ENCODE assay signal across 8 cellular contexts in the genomic region with DNA sequence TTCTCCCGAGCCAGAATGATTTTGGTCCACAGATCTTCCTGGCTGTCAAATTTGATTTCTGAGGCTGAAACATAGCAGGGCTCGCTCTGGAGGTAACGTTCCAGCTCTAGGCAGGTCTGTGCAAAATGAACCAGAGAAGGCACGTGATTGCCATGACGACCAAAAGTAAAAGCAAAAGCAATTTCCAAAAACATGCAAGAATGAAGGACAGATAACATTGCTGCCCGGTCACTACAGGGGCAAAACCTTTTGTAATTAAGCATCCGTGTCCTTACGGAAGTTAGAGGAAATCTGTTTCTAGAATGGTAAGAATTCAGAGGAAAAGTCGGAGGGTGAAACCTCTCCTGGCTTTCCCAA. TPM values are rescaled to one million over a fixed set of nuclear protein-coding genes. Genes with fewer than 3 reads are reported as not detected.
DNase-seq lines count a peak whose midpoint lies in the region; ATAC-seq, FAIRE-seq and TF ChIP-seq lines count a peak whose summit lies in the region.

No MANE protein-coding gene starts in this region.

- WGBS in adrenal gland, 4 donors = 36 to 53% (median 47%) methylated on average over 9 of the region's 9 CpGs
- WGBS in HepG2 (ENCODE audit: low lambda C conversion rate) = 55% methylated on average over 8 of the region's 9 CpGs

- peaks cover 23 to 67% of the 10 kb centered on the region in 2 donors for H3K4me1 ChIP-seq in adrenal gland (replicated peaks in 1 of 2)
- peaks cover 62% of the 10 kb centered on the region for H3K4me1 ChIP-seq in HepG2 (ENCODE audit: insufficient read depth, low read length)
- peaks cover 0 to 47% (median 34%) of the 10 kb centered on the region in 4 donors for H3K4me1 ChIP-seq in tibial artery

- no peak for ATAC-seq in HepG2
- no peak for ATAC-seq in GM21786 (IDR thresholded peaks at IDR 0.05; ENCODE audit: unreplicated experiment)
- ATAC-seq in HG03139 (IDR thresholded peaks at IDR 0.05; ENCODE audit: unreplicated experiment) = no peak

- intact Hi-C loops in adrenal gland (cut with DNase I) (loop anchor here in 1 of 2 donors (10.0 kb wide), 1 partner anchor 93 kb away; no protein-coding TSS in a partner anchor), HepG2 (cut with micrococcal nuclease; ENCODE audit: unreplicated experiment) (loop anchor here (5.0 kb wide), 1 partner anchor 875 kb away; no protein-coding TSS in a partner anchor), tibial artery (cut with DNase I; ENCODE audit: low total_unique reads) (loop anchor here (5.0 to 10.0 kb wide), 7 partner anchors 275 to 983 kb away; no protein-coding TSS in a partner anchor)

- H3K9me3 ChIP-seq in adrenal gland (replicated peaks in 1 of 3) = no peaks in the 10 kb centered on the region
- no peaks in the 10 kb centered on the region for H3K9me3 ChIP-seq in HepG2 (ENCODE audit: low read length)
- no peaks in the 10 kb centered on the region for H3K9me3 ChIP-seq in tibial artery

- no TSS peak for BruUV-seq in HepG2 (replicated peaks; lab: Mats Ljungman, UMichigan)

- H4K20me1 ChIP-seq in HepG2 (ENCODE audit: insufficient read depth, low read length) = peaks cover 64% of the 10 kb centered on the region

- no peak for TF ChIP-seq CTCF in adrenal gland (IDR thresholded peaks at IDR 0.05)
- TF ChIP-seq CTCF in HepG2 (CRISPR knock-in tag; IDR thresholded peaks at IDR 0.05) = no peak
- TF ChIP-seq CTCF in tibial artery (IDR thresholded peaks at IDR 0.05) = no peak

- H3K9ac ChIP-seq in HepG2 (ENCODE audit: insufficient read depth, low read depth, low read length) = peak overlapping the region; percentile 99

- TF ChIP-seq POLR2A in adrenal gland (IDR thresholded peaks at IDR 0.05) (no peak), HepG2 (IDR thresholded peaks at IDR 0.05; ENCODE audit: insufficient read depth in 1 of 2, low read depth in 2 of 2, low read length in 2 of 2) (peak in 1 of 2 experiments; percentile 31; a peak in 1 of 4 replicates)

- no peaks in the 10 kb centered on the region for H3K27me3 ChIP-seq in adrenal gland
- no peaks in the 10 kb centered on the region; a peak in 1 of 5 replicates for H3K27me3 ChIP-seq in HepG2 (ENCODE audit: control insufficient read depth in 1 of 2, insufficient read depth in 2 of 2, low read length in 2 of 2)
- no peaks in the 10 kb centered on the region for H3K27me3 ChIP-seq in tibial artery

- POLR2A ChIA-PET in HepG2 (lab: Yijun Ruan, JAX) = interaction anchor here (1.6 to 5.5 kb wide), 5 partner anchors 17 to 106 kb away, joined by 7 to 129 read pairs (median 51); no protein-coding TSS in a partner anchor

- H2AFZ ChIP-seq in HepG2 (ENCODE audit: low read length) = no peak overlapping the region

- peak overlapping the region; percentile 80 for H3K4me2 ChIP-seq in HepG2 (ENCODE audit: low read depth, low read length)

- H3K27ac ChIP-seq in adrenal gland (peak overlapping the region; percentile 89 to 100 (median 100)), HepG2 (ENCODE audit: extremely low read length, insufficient read depth, low read length) (peak overlapping the region; percentile 99), tibial artery (peak overlapping the region; percentile 100)

- peak overlapping the region in 3 of 4 donors; percentile 29 to 78 (median 63) for H3K4me3 ChIP-seq in adrenal gland
- H3K4me3 ChIP-seq in HepG2 (replicated peaks in 1 of 3; ENCODE audit: insufficient read depth in 1 of 3, low read depth in 2 of 3, low read length in 3 of 3) = peak overlapping the region; percentile 81 to 98 (median 96)
- H3K4me3 ChIP-seq in tibial artery = peak overlapping the region; percentile 99

- TF ChIP-seq RAD21 in HepG2 (CRISPR knock-in tag; IDR thresholded peaks at IDR 0.05) = no peak

- H3K79me2 ChIP-seq in HepG2 (ENCODE audit: insufficient read depth, low read length) = peaks cover 65% of the 10 kb centered on the region

- no peak for FAIRE-seq in HepG2 (lab: Jason Lieb, UNC)

- CTCF ChIA-PET in HepG2 (lab: Yijun Ruan, JAX; ENCODE audit: low intra/inter-chr PET ratio, low total read pairs) = no interaction called here

- in situ Hi-C loops in HepG2 (cut with HindIII; ENCODE audit: extremely low pct_ligation_motif_present, low pct_unique_long_range_greater_than_20kb) = loop anchor here (5.0 kb wide), 1 partner anchor 105 kb away; no protein-coding TSS in a partner anchor

- TF ChIP-seq EP300 in HepG2 (IDR thresholded peaks at IDR 0.05; ENCODE audit: low read depth in 2 of 2, low read length in 2 of 2) = no peak
- TF ChIP-seq EP300 in HepG2 (CRISPR knock-in tag; IDR thresholded peaks at IDR 0.05; ENCODE audit: borderline replicate concordance) = no peak

- DNase-seq in activated naive CD4-positive, alpha-beta T cell treated with Interleukin-2 at 50 U/mL for 16 hours = peak; percentile 52
- no peak for DNase-seq in activated naive CD4-positive, alpha-beta T cell (lab: John Stamatoyannopoulos, UW)
- DNase-seq in adrenal gland (peak in 2 of 7 donors; percentile 19 to 65), HepG2 (ENCODE audit: low spot score) (no peak), tibial artery (no peak), OCI-M1 (lab: John Stamatoyannopoulos, UW) (no peak)

- H3K36me3 ChIP-seq in adrenal gland (replicated peaks in 1 of 2) (peaks cover 0 to 50% of the 10 kb centered on the region in 2 donors), HepG2 (replicated peaks in 1 of 2; ENCODE audit: control insufficient read depth in 1 of 2, insufficient read depth in 2 of 2, low read length in 2 of 2) (peaks cover 25 to 54% of the 10 kb centered on the region in 2 experiments), tibial artery (peaks cover 47 to 48% (median 47%) of the 10 kb centered on the region in 3 donors)

TF ChIP-seq in HepG2, 621 proteins besides CTCF, POLR2A, EP300 and RAD21 (continues in another document):
- TF ChIP-seq YY1 (IDR thresholded peaks at IDR 0.05; ENCODE audit: insufficient read depth, insufficient replicate concordance, low read depth, low read length) (no peak), HNRNPK (IDR thresholded peaks at IDR 0.05; ENCODE audit: low read depth, low read length, poor library complexity, severe bottlenecking) (no peak), ZNF274 (CRISPR knock-in tag; IDR thresholded peaks at IDR 0.05) (no peak), RFX1 (IDR thresholded peaks at IDR 0.05) (peak; percentile 25; the same call in 1 of the 2 replicates), MBNL3 (CRISPR knock-in tag; conservative IDR thresholded peaks at IDR 0.05) (no peak), ASH2L (IDR thresholded peaks at IDR 0.05; ENCODE audit: insufficient read length, low read depth, low read length) (peak; percentile 10), BHLHE40 (IDR thresholded peaks at IDR 0.05; ENCODE audit: low read length) (0 out of 2 replicates have a peak, but pooled peaks have one; percentile 31), MIER3 (CRISPR knock-in tag; IDR thresholded peaks at IDR 0.05; ENCODE audit: borderline replicate concordance) (no peak), ZNF24 (IDR thresholded peaks at IDR 0.05) (no peak)
- TF ChIP-seq, protein P1, sequence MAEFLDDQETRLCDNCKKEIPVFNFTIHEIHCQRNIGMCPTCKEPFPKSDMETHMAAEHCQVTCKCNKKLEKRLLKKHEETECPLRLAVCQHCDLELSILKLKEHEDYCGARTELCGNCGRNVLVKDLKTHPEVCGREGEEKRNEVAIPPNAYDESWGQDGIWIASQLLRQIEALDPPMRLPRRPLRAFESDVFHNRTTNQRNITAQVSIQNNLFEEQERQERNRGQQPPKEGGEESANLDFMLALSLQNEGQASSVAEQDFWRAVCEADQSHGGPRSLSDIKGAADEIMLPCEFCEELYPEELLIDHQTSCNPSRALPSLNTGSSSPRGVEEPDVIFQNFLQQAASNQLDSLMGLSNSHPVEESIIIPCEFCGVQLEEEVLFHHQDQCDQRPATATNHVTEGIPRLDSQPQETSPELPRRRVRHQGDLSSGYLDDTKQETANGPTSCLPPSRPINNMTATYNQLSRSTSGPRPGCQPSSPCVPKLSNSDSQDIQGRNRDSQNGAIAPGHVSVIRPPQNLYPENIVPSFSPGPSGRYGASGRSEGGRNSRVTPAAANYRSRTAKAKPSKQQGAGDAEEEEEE (CRISPR knock-in tag; IDR thresholded peaks at IDR 0.05; ENCODE audit: borderline replicate concordance) = no peak

RNA-seq across cellular contexts. Expression of a gene that starts 2.9 kb away (rescaled TPM):
- total RNA-seq in adrenal gland (10 to 100 TPM; 14.4 to 70.2 (median 38.9) TPM), HepG2 (2016; rRNA removed; fragmentation: Illumina TruSeq; extraction: Trizol) (13.5 and 27.0 TPM in 2 replicates)
- polyA plus RNA-seq in adrenal gland (10 to 100 TPM; 14.9 to 25.2 (median 18.0) TPM), HepG2 (2011; rRNA removed) (71.9 and 75.4 TPM in 2 replicates)
- total RNA-seq in HepG2 (2016; cell fraction: cytosol; rRNA removed; fragmentation: Illumina TruSeq; extraction: Trizol; ENCODE audit: low read depth) = 17.4 and 21.1 TPM in 2 replicates
- 13.7 and 28.9 TPM in 2 replicates for total RNA-seq in HepG2 (2016; cell fraction: insoluble cytoplasmic fraction; rRNA removed; fragmentation: Illumina TruSeq; extraction: Trizol)
- 23.0 and 29.0 TPM in 2 replicates for total RNA-seq in HepG2 (2016; cell fraction: membrane; rRNA removed; fragmentation: Illumina TruSeq; extraction: Trizol)
- 106 and 113 TPM in 2 replicates for total RNA-seq in HepG2 (2016; cell fraction: nucleus; rRNA removed; fragmentation: Illumina TruSeq; extraction: Trizol)
- 35.6 and 36.3 TPM in 2 replicates for polyA plus RNA-seq in HepG2 (2011; cell fraction: cytosol; rRNA removed)
- polyA plus RNA-seq in HepG2 (2011; cell fraction: nucleus; rRNA removed) = 201 and 233 TPM in 2 replicates
- 28.6 and 64.6 TPM in 2 replicates for polyA plus RNA-seq in HepG2 (2012)
- polyA plus RNA-seq in HepG2 (2016; cell fraction: cytosol; fragmentation: Illumina TruSeq; extraction: Trizol; ENCODE audit: low read depth) = 2.8 and 3.6 TPM in 2 replicates
- 25.4 and 29.8 TPM in 2 replicates for polyA plus RNA-seq in HepG2 (2016; cell fraction: insoluble cytoplasmic fraction; fragmentation: Illumina TruSeq; extraction: Trizol; ENCODE audit: low read depth)
- polyA plus RNA-seq in HepG2 (2016; cell fraction: membrane; fragmentation: Illumina TruSeq; extraction: Trizol; ENCODE audit: low read depth) = 11.0 and 14.7 TPM in 2 replicates
- polyA plus RNA-seq in HepG2 (2016; cell fraction: nucleus; fragmentation: Illumina TruSeq; extraction: Trizol; ENCODE audit: insufficient read depth, low read depth) = 165 and 176 TPM in 2 replicates
- 46.3 and 318 TPM in 2 replicates for polyA minus RNA-seq in HepG2 (2011; rRNA and poly(A)+ RNA removed; ENCODE audit: low replicate concordance)
- polyA minus RNA-seq in HepG2 (2011; cell fraction: cytosol; rRNA and poly(A)+ RNA removed) = 50.8 and 67.4 TPM in 2 replicates
- 544 and 615 TPM in 2 replicates for polyA minus RNA-seq in HepG2 (2011; cell fraction: nucleus; rRNA and poly(A)+ RNA removed)
